Comparison of ENCODE assay signal across 18 cellular contexts in the genomic region with DNA sequence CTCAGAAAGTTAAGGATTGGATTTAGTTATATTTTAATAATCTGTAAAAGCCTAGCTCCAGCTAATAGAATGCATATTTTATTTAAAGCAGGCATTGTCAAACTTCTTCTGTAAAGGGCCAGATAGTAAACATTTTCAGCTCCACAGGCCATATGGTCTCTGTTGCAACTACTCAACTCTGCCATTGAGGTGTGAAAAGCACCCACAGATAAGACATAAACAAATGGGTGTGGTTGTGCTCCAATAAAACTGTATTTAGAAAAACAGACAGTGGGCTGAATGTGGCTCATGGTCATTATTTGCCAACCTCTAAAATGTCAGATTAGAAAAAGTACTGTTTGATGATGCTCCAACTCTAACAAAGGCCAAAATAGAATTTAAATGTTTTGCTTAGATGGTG.
DNase-seq lines count a peak whose midpoint lies in the region; ATAC-seq and TF ChIP-seq lines count a peak whose summit lies in the region.
"Had no signal": no experiment of that assay in that cellular context is flagged by ENCODE, and none has a peak within 500 bp of the region (broad histone marks: within the 10 kb centered on the region; RNA-seq: fewer than 3 reads in every experiment).

No MANE protein-coding gene starts in this region.

- H3K27me3 Mint-ChIP-seq in activated CD4-positive, alpha-beta T cell treated with anti-CD3 and anti-CD28 coated beads, Interleukin-2, amount 10 ng/mL, durations not matched to agents 7 days and 5 days, result no peaks in the 10 kb centered on the region
- no peaks in the 10 kb centered on the region for H3K27me3 Mint-ChIP-seq in activated naive CD8-positive, alpha-beta T cell treated with anti-CD3 and anti-CD28 coated beads for 36 hours
- H3K27me3 Mint-ChIP-seq in progenitor cell of endocrine pancreas, result peaks cover 2% of the 10 kb centered on the region

- CTCF ChIA-PET in activated CD4-positive, alpha-beta T cell treated with anti-CD3 and anti-CD28 coated beads, Interleukin-2, amount 10 ng/mL, durations not matched to agents 7 days and 5 days (lab: Charles Lee), result interaction anchor here (0.9 to 2.0 kb wide), 4 partner anchors 10 to 73 kb away, joined by 3 to 10 read pairs (median 4); no protein-coding TSS in a partner anchor

- POLR2A ChIA-PET in activated CD4-positive, alpha-beta T cell treated with anti-CD3 and anti-CD28 coated beads, Interleukin-2, amount 10 ng/mL, durations not matched to agents 7 days and 5 days (lab: Charles Lee), result interaction anchor here (1.1 kb wide), 1 partner anchor 14 kb away, joined by 3 read pairs; no protein-coding TSS in a partner anchor

- peak overlapping the region; percentile 88 for H3K27ac Mint-ChIP-seq in activated CD4-positive, alpha-beta T cell treated with anti-CD3 and anti-CD28 coated beads, Interleukin-2, amount 10 ng/mL, durations not matched to agents 7 days and 5 days
- H3K27ac Mint-ChIP-seq in activated naive CD8-positive, alpha-beta T cell treated with anti-CD3 and anti-CD28 coated beads for 36 hours, result peak overlapping the region; percentile 94
- H3K27ac Mint-ChIP-seq in progenitor cell of endocrine pancreas, result no peak overlapping the region

- peaks cover 53% of the 10 kb centered on the region for H3K9me3 Mint-ChIP-seq in activated CD4-positive, alpha-beta T cell treated with anti-CD3 and anti-CD28 coated beads, Interleukin-2, amount 10 ng/mL, durations not matched to agents 7 days and 5 days
- H3K9me3 Mint-ChIP-seq in activated naive CD8-positive, alpha-beta T cell treated with anti-CD3 and anti-CD28 coated beads for 36 hours, result peaks cover 48% of the 10 kb centered on the region
- peaks cover 3% of the 10 kb centered on the region for H3K9me3 Mint-ChIP-seq in progenitor cell of endocrine pancreas (ENCODE audit: low read depth)

- no peak for TF ChIP-seq POLR2A in spleen (IDR thresholded peaks at IDR 0.05)

- H3K27me3 ChIP-seq in spleen (replicated peaks in 1 of 7), result no peaks in the 10 kb centered on the region
- no peaks in the 10 kb centered on the region for H3K27me3 ChIP-seq in BE2C
- no peaks in the 10 kb centered on the region for H3K27me3 ChIP-seq in foreskin keratinocyte
- H3K27me3 ChIP-seq: BLaER1 treated with 17β-estradiol and CSF1 and Interleukin-3, amounts not matched to agents 10 nM and 100 nM had no signal

- peaks cover 41% of the 10 kb centered on the region for H3K4me1 Mint-ChIP-seq in activated CD4-positive, alpha-beta T cell treated with anti-CD3 and anti-CD28 coated beads, Interleukin-2, amount 10 ng/mL, durations not matched to agents 7 days and 5 days
- H3K4me1 Mint-ChIP-seq in activated naive CD8-positive, alpha-beta T cell treated with anti-CD3 and anti-CD28 coated beads for 36 hours, result peaks cover 71% of the 10 kb centered on the region
- no peaks in the 10 kb centered on the region for H3K4me1 Mint-ChIP-seq in progenitor cell of endocrine pancreas (ENCODE audit: low read depth)

- H3K4me3 ChIP-seq in spleen (no peak overlapping the region), BE2C (ENCODE audit: low read depth, low read length) (no peak overlapping the region)
- H3K4me3 ChIP-seq: BLaER1 treated with 17β-estradiol and CSF1 and Interleukin-3, amounts not matched to agents 10 nM and 100 nM; suprapubic skin had no signal

- intact Hi-C loops in spleen (cut with DNase I; ENCODE audit: low total_unique reads), result no loop called here

- no peak for ATAC-seq in foreskin keratinocyte
- ATAC-seq: esophagus mucosa, left cardiac atrium had no signal

- H3K36me3 Mint-ChIP-seq in activated CD4-positive, alpha-beta T cell treated with anti-CD3 and anti-CD28 coated beads, Interleukin-2, amount 10 ng/mL, durations not matched to agents 7 days and 5 days (ENCODE audit: low read depth), result peaks cover 47% of the 10 kb centered on the region
- H3K36me3 Mint-ChIP-seq in activated naive CD8-positive, alpha-beta T cell treated with anti-CD3 and anti-CD28 coated beads for 36 hours, result peaks cover 83% of the 10 kb centered on the region
- no peaks in the 10 kb centered on the region for H3K36me3 Mint-ChIP-seq in progenitor cell of endocrine pancreas (ENCODE audit: insufficient read depth)

- H3K4me3 Mint-ChIP-seq in activated CD4-positive, alpha-beta T cell treated with anti-CD3 and anti-CD28 coated beads, Interleukin-2, amount 10 ng/mL, durations not matched to agents 7 days and 5 days, result no peak overlapping the region
- no peak overlapping the region for H3K4me3 Mint-ChIP-seq in activated naive CD8-positive, alpha-beta T cell treated with anti-CD3 and anti-CD28 coated beads for 36 hours
- H3K4me3 Mint-ChIP-seq in progenitor cell of endocrine pancreas (ENCODE audit: low read depth), result no peak overlapping the region

- H3K27ac ChIP-seq in spleen, result peak overlapping the region in 6 of 8 donors; percentile 7 to 73 (median 60)
- no peak overlapping the region for H3K27ac ChIP-seq in foreskin keratinocyte
- H3K27ac ChIP-seq: suprapubic skin had no signal

- H3K36me3 ChIP-seq in spleen (no peaks in the 10 kb centered on the region), BE2C (no peaks in the 10 kb centered on the region)
- H3K36me3 ChIP-seq: BLaER1 treated with 17β-estradiol and CSF1 and Interleukin-3, amounts not matched to agents 10 nM and 100 nM; suprapubic skin had no signal

- H3K4me1 ChIP-seq in spleen (peaks cover 0 to 26% (median 5%) of the 10 kb centered on the region in 6 donors), BE2C (no peaks in the 10 kb centered on the region), foreskin keratinocyte (no peaks in the 10 kb centered on the region)
- H3K4me1 ChIP-seq: suprapubic skin had no signal

- no peak for DNase-seq in activated CD4-positive, alpha-beta T cell treated with anti-CD3 and anti-CD28 coated beads, Interleukin-2, amount 10 ng/mL, durations not matched to agents 7 days and 5 days
- no peak for DNase-seq in activated CD4-positive, alpha-beta T cell treated with anti-CD3 and anti-CD28 coated beads for 4 hours
- DNase-seq in NCI-H69 (lab: John Stamatoyannopoulos, UW), result peak; percentile 27
- DNase-seq in activated naive CD8-positive, alpha-beta T cell treated with anti-CD3 and anti-CD28 coated beads for 36 hours, result no peak
- no peak for DNase-seq in spleen
- DNase-seq in BE2C, result no peak
- DNase-seq in foreskin keratinocyte, result no peak
- DNase-seq in progenitor cell of endocrine pancreas (ENCODE audit: low spot score, unreplicated experiment), result no peak
- DNase-seq: activated T-cell treated with anti-CD3 and anti-CD28 coated beads, Interleukin-2, amount 50 U/mL, for 48 hours; IMR-90; left cardiac atrium; MM.1S; NCI-H187; NCI-H345; stimulated activated CD4-positive, alpha-beta T cell treated with anti-CD3 and anti-CD28 coated beads, Interleukin-4, amount 100 ng/mL, for 4 hours had no signal

- H3K9me3 ChIP-seq in spleen, result peaks cover 0 to 16% (median 12%) of the 10 kb centered on the region in 8 donors
- no peaks in the 10 kb centered on the region; the same call in 1 of the 2 replicates for H3K9me3 ChIP-seq in BE2C
- H3K9me3 ChIP-seq: suprapubic skin had no signal

- TF ChIP-seq CTCF in spleen (IDR thresholded peaks at IDR 0.05 in 8 of 11, conservative IDR thresholded peaks at IDR 0.05 in 3 of 11) (no peak), BE2C (IDR thresholded peaks at IDR 0.05; ENCODE audit: low read depth, low read length) (no peak), foreskin keratinocyte (conservative IDR thresholded peaks at IDR 0.05) (no peak), progenitor cell of endocrine pancreas (IDR thresholded peaks at IDR 0.05; ENCODE audit: unreplicated experiment) (no peak)
